In the genomic region with DNA sequence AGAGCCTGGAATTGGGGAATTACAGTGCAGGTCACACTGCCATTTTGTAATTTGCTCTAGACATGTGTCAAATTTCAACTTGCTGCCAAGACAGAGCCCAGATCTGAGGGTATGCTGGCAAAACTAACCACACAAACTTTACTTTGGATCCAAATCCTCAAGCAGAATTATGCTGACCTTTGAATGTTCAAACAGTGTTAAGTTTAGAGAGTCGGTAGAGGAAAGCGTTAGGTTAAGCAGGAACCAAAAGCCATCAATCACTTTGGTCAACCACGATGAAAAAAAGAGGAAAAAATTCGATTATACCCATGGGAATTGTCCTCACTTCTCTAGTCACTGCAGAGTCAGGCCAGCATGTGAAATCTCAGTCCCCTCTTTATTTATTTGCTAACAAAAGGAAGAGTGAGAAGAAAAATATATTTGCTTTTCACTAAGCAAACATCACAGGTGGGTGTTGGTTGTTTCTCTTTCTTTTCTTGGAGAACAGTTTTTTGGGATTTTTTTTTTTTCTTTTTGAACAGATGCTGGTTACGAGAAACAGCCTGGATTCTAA, we compare ENCODE assay signal across 13 cellular contexts.
DNase-seq lines count a peak whose midpoint lies in the region; ATAC-seq and TF ChIP-seq lines count a peak whose summit lies in the region.
"Had no signal": no experiment of that assay in that cellular context is flagged by ENCODE, and none has a peak within 500 bp of the region (broad histone marks: within the 10 kb centered on the region; RNA-seq: fewer than 3 reads in every experiment).

No MANE protein-coding gene starts in this region.

- H2BK5ac ChIP-seq in mesenchymal stem cell (ENCODE audit: low read depth, low read length, poor library complexity, severe bottlenecking), result no peak overlapping the region

- H3K27me3 Mint-ChIP-seq in stimulated activated naive B cell treated with anti-CD40 and anti-IgM and Interleukin-4, amounts not matched to agents 10 μg/mL and 1 μg/mL and 100 μg/mL, for 72 hours, result no peaks in the 10 kb centered on the region
- H3K27me3 Mint-ChIP-seq: activated CD4-positive, alpha-beta T cell treated with anti-CD3 and anti-CD28 coated beads for 36 hours had no signal

- DNase-seq in Right ventricle myocardium superior (no peak), heart left ventricle (no peak), astrocyte of the hippocampus (ENCODE audit: low read depth, low spot score) (peak; percentile 40), mesenchymal stem cell (no peak), NCI-H446 treated with DMSO at 0.1 percent for 48 hours (lab: John Stamatoyannopoulos, UW) (no peak)
- DNase-seq in stimulated activated naive B cell treated with anti-CD40 and anti-IgM and Interleukin-4, amounts not matched to agents 10 μg/mL and 1 μg/mL and 100 μg/mL, for 72 hours, result no peak
- DNase-seq: activated CD4-positive, alpha-beta T cell treated with anti-CD3 and anti-CD28 coated beads for 36 hours; NCI-H1048; testis had no signal

- peak overlapping the region in 1 of 2 experiments; percentile 19 for H3K4ac ChIP-seq in mesenchymal stem cell (ENCODE audit: low read depth in 1 of 2, low read length in 2 of 2)

- H3K4me1 Mint-ChIP-seq in stimulated activated naive B cell treated with anti-CD40 and anti-IgM and Interleukin-4, amounts not matched to agents 10 μg/mL and 1 μg/mL and 100 μg/mL, for 72 hours, result peaks cover 2 to 6% of the 10 kb centered on the region in 2 donors
- H3K4me1 Mint-ChIP-seq: activated CD4-positive, alpha-beta T cell treated with anti-CD3 and anti-CD28 coated beads for 36 hours; activated naive CD4-positive, alpha-beta T cell treated with anti-CD3 and anti-CD28 coated beads, Interleukin-2, amount 50 U/mL, for 24 hours had no signal

- no peak overlapping the region for H3K23ac ChIP-seq in mesenchymal stem cell (ENCODE audit: low read length in 2 of 2)

- peak overlapping the region in 1 of 2 experiments; percentile 54 for H3K18ac ChIP-seq in mesenchymal stem cell (ENCODE audit: low read depth in 1 of 2, low read length in 2 of 2)

- intact Hi-C loops in Right ventricle myocardium superior (cut with DNase I), result loop anchor here (10.0 kb wide), 1 partner anchor 98 kb away; no protein-coding TSS in a partner anchor
- intact Hi-C loops in heart left ventricle (cut with DNase I), result no loop called here

- ATAC-seq in Right ventricle myocardium superior (ENCODE audit: poor library complexity) (peak; percentile 24), heart left ventricle (no peak), GM18502 (IDR thresholded peaks at IDR 0.05; ENCODE audit: poor library complexity, unreplicated experiment) (no peak), GM18867 (IDR thresholded peaks at IDR 0.05; ENCODE audit: unreplicated experiment) (no peak)
- no peak for ATAC-seq in stimulated activated naive B cell treated with anti-CD40 and anti-IgM and Interleukin-4, amounts not matched to agents 10 μg/mL and 1 μg/mL and 100 μg/mL, for 72 hours (replicated peaks)
- ATAC-seq: activated CD4-positive, alpha-beta T cell treated with anti-CD3 and anti-CD28 coated beads for 36 hours had no signal

- H3K4me1 ChIP-seq in heart left ventricle (peaks cover 0 to 26% (median 6%) of the 10 kb centered on the region in 12 donors), mesenchymal stem cell (ENCODE audit: control insufficient read depth, insufficient read depth, low read depth, low read length) (peaks cover 5% of the 10 kb centered on the region)
- H3K4me1 ChIP-seq: HAP-1, testis had no signal

- H3K79me1 ChIP-seq in mesenchymal stem cell (replicated peaks; ENCODE audit: low read length, poor library complexity, severe bottlenecking), result no peaks in the 10 kb centered on the region

- H3K4me3 ChIP-seq in heart left ventricle, result no peak overlapping the region
- H3K4me3 ChIP-seq in mesenchymal stem cell (ENCODE audit: insufficient read depth in 1 of 2, low read depth in 1 of 2, low read length in 2 of 2), result no peak overlapping the region
- H3K4me3 ChIP-seq: HAP-1, testis had no signal

- H3K27me3 ChIP-seq in heart left ventricle (no peaks in the 10 kb centered on the region), mesenchymal stem cell (ENCODE audit: control insufficient read depth in 1 of 2, insufficient read depth in 1 of 2, low read length in 2 of 2) (no peaks in the 10 kb centered on the region)
- H3K27me3 ChIP-seq: testis had no signal

- no peak overlapping the region for H2BK15ac ChIP-seq in mesenchymal stem cell (ENCODE audit: low read depth, poor library complexity, severe bottlenecking)

- TF ChIP-seq CTCF in heart left ventricle (IDR thresholded peaks at IDR 0.05), result no peak

- no peaks in the 10 kb centered on the region for H3K36me3 Mint-ChIP-seq in stimulated activated naive B cell treated with anti-CD40 and anti-IgM and Interleukin-4, amounts not matched to agents 10 μg/mL and 1 μg/mL and 100 μg/mL, for 72 hours
- H3K36me3 Mint-ChIP-seq: activated naive CD4-positive, alpha-beta T cell treated with anti-CD3 and anti-CD28 coated beads, Interleukin-2, amount 50 U/mL, for 24 hours had no signal

- peak overlapping the region; percentile 34 for H4K91ac ChIP-seq in mesenchymal stem cell (ENCODE audit: low read length)

- H2AK5ac ChIP-seq in mesenchymal stem cell (ENCODE audit: low read length, severe bottlenecking), result no peak overlapping the region

- no peak overlapping the region for H3K4me3 Mint-ChIP-seq in stimulated activated naive B cell treated with anti-CD40 and anti-IgM and Interleukin-4, amounts not matched to agents 10 μg/mL and 1 μg/mL and 100 μg/mL, for 72 hours
- H3K4me3 Mint-ChIP-seq: activated CD4-positive, alpha-beta T cell treated with anti-CD3 and anti-CD28 coated beads for 36 hours; activated naive CD4-positive, alpha-beta T cell treated with anti-CD3 and anti-CD28 coated beads, Interleukin-2, amount 50 U/mL, for 24 hours had no signal

- no peak overlapping the region for H3K14ac ChIP-seq in mesenchymal stem cell (ENCODE audit: low read length in 2 of 2)

- H3K9me3 Mint-ChIP-seq in stimulated activated naive B cell treated with anti-CD40 and anti-IgM and Interleukin-4, amounts not matched to agents 10 μg/mL and 1 μg/mL and 100 μg/mL, for 72 hours, result peaks cover 0 to 3% of the 10 kb centered on the region in 2 donors
- H3K9me3 Mint-ChIP-seq: activated naive CD4-positive, alpha-beta T cell treated with anti-CD3 and anti-CD28 coated beads, Interleukin-2, amount 50 U/mL, for 24 hours had no signal

- 45 to 64% (median 60%) methylated on average over 5 of the region's 5 CpGs for WGBS in heart left ventricle, 4 donors
- WGBS in mesenchymal stem cell, result 24% methylated on average over 4 of the region's 5 CpGs

- no peak overlapping the region for H3K9ac ChIP-seq in mesenchymal stem cell (ENCODE audit: low read length)

- no peak for TF ChIP-seq POLR2A in heart left ventricle (IDR thresholded peaks at IDR 0.05)

- no peak overlapping the region for H2AFZ ChIP-seq in mesenchymal stem cell (ENCODE audit: low read depth, low read length)

- H2BK120ac ChIP-seq in mesenchymal stem cell (ENCODE audit: low read depth, low read length), result peak overlapping the region; percentile 50

- peaks cover 0 to 8% (median 0%) of the 10 kb centered on the region in 12 donors for H3K9me3 ChIP-seq in heart left ventricle
- no peaks in the 10 kb centered on the region for H3K9me3 ChIP-seq in mesenchymal stem cell (ENCODE audit: control insufficient read depth, low read length)
- H3K9me3 ChIP-seq: HAP-1, testis had no signal

- H2BK12ac ChIP-seq in mesenchymal stem cell (ENCODE audit: low read length in 2 of 2), result peak overlapping the region in 1 of 2 experiments; percentile 59

- H3K27ac ChIP-seq in heart left ventricle, result peak overlapping the region in 6 of 12 donors; percentile 1 to 27 (median 10)
- H3K27ac ChIP-seq in mesenchymal stem cell (ENCODE audit: low read length, poor library complexity, severe bottlenecking), result no peak overlapping the region
- H3K27ac ChIP-seq: testis had no signal

- peak overlapping the region; percentile 35 for H4K8ac ChIP-seq in mesenchymal stem cell (ENCODE audit: low read length)

- no peak overlapping the region for H3K4me2 ChIP-seq in mesenchymal stem cell (ENCODE audit: low read length, poor library complexity, severe bottlenecking)

- H3K36me3 ChIP-seq in heart left ventricle (no peaks in the 10 kb centered on the region), mesenchymal stem cell (ENCODE audit: control insufficient read depth in 1 of 2, insufficient read depth in 2 of 2, low read depth in 1 of 2, low read length in 2 of 2) (no peaks in the 10 kb centered on the region)
- H3K36me3 ChIP-seq: HAP-1 had no signal

- no peak overlapping the region for H3K27ac Mint-ChIP-seq in stimulated activated naive B cell treated with anti-CD40 and anti-IgM and Interleukin-4, amounts not matched to agents 10 μg/mL and 1 μg/mL and 100 μg/mL, for 72 hours
- H3K27ac Mint-ChIP-seq: activated CD4-positive, alpha-beta T cell treated with anti-CD3 and anti-CD28 coated beads for 36 hours; activated naive CD4-positive, alpha-beta T cell treated with anti-CD3 and anti-CD28 coated beads, Interleukin-2, amount 50 U/mL, for 24 hours had no signal
